Comparison of ENCODE assay signal across 22 cellular contexts in genomic region chr9:137694236-137694959, GRCh38.
DNase-seq lines count a peak whose midpoint lies in the region; ATAC-seq and TF ChIP-seq lines count a peak whose summit lies in the region.
"Had no signal": no experiment of that assay in that cellular context is flagged by ENCODE, and none has a peak within 500 bp of the region (broad histone marks: within the 10 kb centered on the region; RNA-seq: fewer than 3 reads in every experiment).

No MANE protein-coding gene starts in this region.

- no peak overlapping the region for H3K4ac ChIP-seq in mesendoderm (ENCODE audit: low read depth, low read length)

- H3K4me2 ChIP-seq in mesendoderm (ENCODE audit: low read length) = no peak overlapping the region

- H3K9me3 Mint-ChIP-seq in brain = peaks cover 0 to 2% (median 0%) of the 10 kb centered on the region in 5 experiments
- H3K9me3 Mint-ChIP-seq: activated CD4-positive, alpha-beta memory T cell treated with anti-CD3 and anti-CD28 coated beads, Interleukin-2, amount 10 ng/mL, durations not matched to agents 7 days and 5 days; activated naive CD4-positive, alpha-beta T cell treated with anti-CD3 and anti-CD28 coated beads, Interleukin-2, amount 50 U/mL, for 24 hours; activated T-helper 2 cell treated with anti-CD3 and anti-CD28 coated beads, Interferon-gamma antibody, Interleukin-2, Interleukin-4, amounts not matched to agents 10 μg/mL and 5 μg/mL and 100 μg/mL, durations not matched to agents 14 hours and 24 hours and 36 hours; CD8-positive, alpha-beta memory T cell; dendritic cell treated with granulocyte-macrophage colony-stimulating factor and Interleukin-4, amounts not matched to agents 40 ng/mL and 50 ng/mL, for 4 days had no signal

- no peak overlapping the region for H3K27ac ChIP-seq in mesendoderm (ENCODE audit: low read depth, low read length)
- H3K27ac ChIP-seq: 22Rv1, gastrocnemius medialis, stomach, thyroid gland had no signal

- H2BK120ac ChIP-seq in mesendoderm (ENCODE audit: low read depth, low read length) = no peak overlapping the region

- peaks cover 35% of the 10 kb centered on the region for H3K36me3 Mint-ChIP-seq in brain

- no CpG with 5 or more reads among the region's 36 CpGs for WGBS in mesendoderm (ENCODE audit: extremely low coverage, insufficient coverage, low lambda C conversion rate)

- DNase-seq in DMS53 (lab: John Stamatoyannopoulos, UW) (peak; percentile 21), DMS53 treated with DMSO at 0.1 percent for 48 hours (lab: John Stamatoyannopoulos, UW; ENCODE audit: unreplicated experiment) (no peak), mesendoderm (no peak), posterior vena cava (ENCODE audit: low spot score) (peak; percentile 76), HT-29 (ENCODE audit: low spot score) (no peak), epidermal melanocyte (ENCODE audit: insufficient read length, low spot score) (no peak)
- DNase-seq: activated CD4-positive, alpha-beta memory T cell treated with anti-CD3 and anti-CD28 coated beads, Interleukin-2, amount 10 ng/mL, durations not matched to agents 7 days and 5 days; activated CD4-positive, alpha-beta T cell treated with anti-CD3 and anti-CD28 coated beads for 1 hour; CD8-positive, alpha-beta memory T cell; mammary epithelial cell; NCI-H1694 treated with DMSO at 0.1 percent for 48 hours; NCI-H2171 treated with DMSO at 0.1 percent for 48 hours; NCI-H524 had no signal

- H3K18ac ChIP-seq in mesendoderm (ENCODE audit: low read length) = no peak overlapping the region

- no peak overlapping the region for H3K4me3 Mint-ChIP-seq in brain
- H3K4me3 Mint-ChIP-seq: activated CD4-positive, alpha-beta memory T cell treated with anti-CD3 and anti-CD28 coated beads, Interleukin-2, amount 10 ng/mL, durations not matched to agents 7 days and 5 days; activated naive CD4-positive, alpha-beta T cell treated with anti-CD3 and anti-CD28 coated beads, Interleukin-2, amount 50 U/mL, for 24 hours; CD8-positive, alpha-beta memory T cell; dendritic cell treated with granulocyte-macrophage colony-stimulating factor and Interleukin-4, amounts not matched to agents 40 ng/mL and 50 ng/mL, for 4 days had no signal

- no peak overlapping the region for H3K4me3 ChIP-seq in mesendoderm (ENCODE audit: low read length)
- H3K4me3 ChIP-seq: gastrocnemius medialis, stomach, thyroid gland had no signal

- H3K9ac ChIP-seq in mesendoderm (ENCODE audit: low read length) = no peak overlapping the region

- peaks cover 65% of the 10 kb centered on the region for H3K79me2 ChIP-seq in mesendoderm (ENCODE audit: control insufficient read depth, insufficient read depth, low read length)

- peaks cover 2% of the 10 kb centered on the region for H3K27me3 Mint-ChIP-seq in brain
- H3K27me3 Mint-ChIP-seq: activated CD4-positive, alpha-beta memory T cell treated with anti-CD3 and anti-CD28 coated beads, Interleukin-2, amount 10 ng/mL, durations not matched to agents 7 days and 5 days; activated naive CD4-positive, alpha-beta T cell treated with anti-CD3 and anti-CD28 coated beads, Interleukin-2, amount 50 U/mL, for 24 hours; CD8-positive, alpha-beta memory T cell; dendritic cell treated with granulocyte-macrophage colony-stimulating factor and Interleukin-4, amounts not matched to agents 40 ng/mL and 50 ng/mL, for 4 days had no signal

- H3K4me1 Mint-ChIP-seq in brain = peaks cover 67% of the 10 kb centered on the region

- TF ChIP-seq CTCF in brain (conservative IDR thresholded peaks at IDR 0.05) = no peak

- H3K56ac ChIP-seq in mesendoderm (ENCODE audit: low read length) = peak overlapping the region; percentile 25

- intact Hi-C loops in posterior vena cava (cut with DNase I) = no loop called here

- H3K79me1 ChIP-seq in mesendoderm (ENCODE audit: low read length) = peaks cover 33% of the 10 kb centered on the region

- peak overlapping the region in 3 of 5 experiments; percentile 80 to 88 (median 88) for H3K27ac Mint-ChIP-seq in brain
- H3K27ac Mint-ChIP-seq: activated CD4-positive, alpha-beta memory T cell treated with anti-CD3 and anti-CD28 coated beads, Interleukin-2, amount 10 ng/mL, durations not matched to agents 7 days and 5 days; activated naive CD4-positive, alpha-beta T cell treated with anti-CD3 and anti-CD28 coated beads, Interleukin-2, amount 50 U/mL, for 24 hours; activated T-helper 2 cell treated with anti-CD3 and anti-CD28 coated beads, Interferon-gamma antibody, Interleukin-2, Interleukin-4, amounts not matched to agents 10 μg/mL and 5 μg/mL and 100 μg/mL, durations not matched to agents 14 hours and 24 hours and 36 hours; dendritic cell treated with granulocyte-macrophage colony-stimulating factor and Interleukin-4, amounts not matched to agents 40 ng/mL and 50 ng/mL, for 4 days had no signal

- H3K4me1 ChIP-seq in mesendoderm (ENCODE audit: control insufficient read depth, low read depth, low read length) = no peaks in the 10 kb centered on the region

- no peak overlapping the region for H2AK5ac ChIP-seq in mesendoderm (ENCODE audit: low read length)

- no peak overlapping the region for H2BK15ac ChIP-seq in mesendoderm (replicated peaks; ENCODE audit: low read depth)

- H3K27me3 ChIP-seq in mesendoderm (ENCODE audit: insufficient read depth, low read length, poor library complexity) = no peaks in the 10 kb centered on the region
- H3K27me3 ChIP-seq: gastrocnemius medialis, stomach, thyroid gland had no signal

- no peak overlapping the region for H2BK5ac ChIP-seq in mesendoderm (ENCODE audit: low read length)

- no peak for ATAC-seq in GM21737 (IDR thresholded peaks at IDR 0.05; ENCODE audit: unreplicated experiment)

- no peak overlapping the region for H4K5ac ChIP-seq in mesendoderm (ENCODE audit: low read length)

- no peak overlapping the region for H3K23ac ChIP-seq in mesendoderm (ENCODE audit: low read length)

- H4K8ac ChIP-seq in mesendoderm (ENCODE audit: low read depth, low read length) = no peak overlapping the region

- no peaks in the 10 kb centered on the region for H3K36me3 ChIP-seq in mesendoderm (ENCODE audit: control insufficient read depth, insufficient read depth, low read length)
- H3K36me3 ChIP-seq: gastrocnemius medialis, stomach, thyroid gland had no signal

Comparison
In these comparisons a context has a peak if more than half of its experiments do, and no peak if none do; other contexts are left out.
1. DNase-seq: peak in DMS53 (single experiment) and posterior vena cava (single experiment); none in DMS53 treated with DMSO at 0.1 percent for 48 hours (single experiment), mesendoderm (single experiment), HT-29 (single experiment) and epidermal melanocyte (single experiment).